ENCODE assay signal across 8 cellular contexts in genomic region chr6:42901538-42901957, GRCh38. TPM values are rescaled to one million over a fixed set of nuclear protein-coding genes. Genes with fewer than 3 reads are reported as not detected.
DNase-seq lines count a peak whose midpoint lies in the region; ATAC-seq, FAIRE-seq and TF ChIP-seq lines count a peak whose summit lies in the region.

No MANE protein-coding gene starts in this region.

- H3K36me3 ChIP-seq in kidney (ENCODE audit: control insufficient read depth in 1 of 2, insufficient read depth in 2 of 2, low read length in 2 of 2), result no peaks in the 10 kb centered on the region

- ATAC-seq in HG03095 (IDR thresholded peaks at IDR 0.05; ENCODE audit: unreplicated experiment), result peak; percentile 72
- ATAC-seq in WTC11, result peak; percentile 98
- no peak for ATAC-seq in HG02884 (IDR thresholded peaks at IDR 0.05; ENCODE audit: unreplicated experiment)

- no peaks in the 10 kb centered on the region for H3K36me3 Mint-ChIP-seq in WTC11

- intact Hi-C loops in kidney (cut with DNase I), result no loop called here

- CTCF ChIA-PET in WTC11 (lab: Charles Lee), result interaction anchor here (0.6 to 3.6 kb wide), 9 partner anchors 10 to 242 kb away, joined by 3 to 19 read pairs (median 4); partner anchors contain the start of genes GNMT, KLC4, MRPL2 and PEX6

- H3K4me1 Mint-ChIP-seq in WTC11, result peaks cover 32% of the 10 kb centered on the region

- H3K4me3 ChIP-seq in cardiac fibroblast (replicated peaks in 1 of 2; ENCODE audit: low read depth in 2 of 2, low read length in 2 of 2) (no peak overlapping the region), kidney (ENCODE audit: low read length in 2 of 2) (peak overlapping the region in 1 of 2 donors; percentile 22)

- H3K4me3 Mint-ChIP-seq in WTC11, result no peak overlapping the region

- no peak overlapping the region for H3K9ac ChIP-seq in kidney (ENCODE audit: low read length in 2 of 2)

- no peaks in the 10 kb centered on the region for H3K9me3 ChIP-seq in kidney (ENCODE audit: control insufficient read depth in 1 of 2, low read length in 2 of 2)

- POLR2A ChIA-PET in WTC11 (lab: Charles Lee), result no interaction called here

- FAIRE-seq in kidney (lab: Jason Lieb, UNC), result peak; percentile 44

- H3K4me1 ChIP-seq in kidney (ENCODE audit: control insufficient read depth in 1 of 2, insufficient read depth in 1 of 2, low read depth in 1 of 2, low read length in 2 of 2), result peaks cover 0 to 2% of the 10 kb centered on the region in 2 donors

- DNase-seq in ELF-1 (ENCODE audit: low read depth, low spot score) (peak; percentile 82), NCI-H226 (peak; percentile 51), WTC11 (ENCODE audit: low spot score) (peak; percentile 68), cardiac fibroblast (ENCODE audit: low read depth in 2 of 2) (peak; percentile 88 to 90), kidney (peak; percentile 82)
- peak; percentile 33 to 53 (median 45) for DNase-seq in stimulated activated CD4-positive, alpha-beta T cell treated with anti-CD3 and anti-CD28 coated beads, Interleukin-1b, Interleukin-23, amount 100 ng/mL, for 24 hours (ENCODE audit: low read depth in 4 of 4, low spot score in 1 of 4)

- H3K27ac ChIP-seq in kidney (ENCODE audit: low read depth in 2 of 2, low read length in 2 of 2), result no peak overlapping the region

- H3K9me3 Mint-ChIP-seq in WTC11, result no peaks in the 10 kb centered on the region

- H3K27me3 Mint-ChIP-seq in WTC11 (ENCODE audit: low read depth), result no peaks in the 10 kb centered on the region; the same call in 1 of the 2 replicates

- TF ChIP-seq CTCF in WTC11 (IDR thresholded peaks at IDR 0.05) (peak; percentile 89), cardiac fibroblast (IDR thresholded peaks at IDR 0.05; ENCODE audit: low read depth, low read length) (peak; percentile 77), kidney (IDR thresholded peaks at IDR 0.05; ENCODE audit: borderline replicate concordance, extremely low read depth, insufficient read depth) (peak; percentile 96)

- H3K27ac Mint-ChIP-seq in WTC11, result peak overlapping the region; percentile 84

TF ChIP-seq in WTC11, 78 proteins besides CTCF, POLR2A, EP300 and RAD21:
- TF ChIP-seq FOXK1 (CRISPR knock-in tag; IDR thresholded peaks at IDR 0.05) (peak; percentile 54; the same call in 1 of the 2 replicates), ZNF416 (CRISPR knock-in tag; IDR thresholded peaks at IDR 0.05) (no peak), ARID4B (CRISPR knock-in tag; IDR thresholded peaks at IDR 0.05; ENCODE audit: borderline replicate concordance) (no peak), ZNF232 (CRISPR knock-in tag; IDR thresholded peaks at IDR 0.05) (no peak), ZNF317 (CRISPR knock-in tag; IDR thresholded peaks at IDR 0.05; ENCODE audit: borderline replicate concordance, low read depth) (no peak), HMGA2 (CRISPR knock-in tag; IDR thresholded peaks at IDR 0.05) (no peak), GABPB1 (CRISPR knock-in tag; IDR thresholded peaks at IDR 0.05) (no peak), SP1 (CRISPR knock-in tag; conservative IDR thresholded peaks at IDR 0.05) (no peak), TEAD1 (CRISPR knock-in tag; IDR thresholded peaks at IDR 0.05) (peak; percentile 50; the same call in 1 of the 2 replicates)
- TF ChIP-seq, protein P1, sequence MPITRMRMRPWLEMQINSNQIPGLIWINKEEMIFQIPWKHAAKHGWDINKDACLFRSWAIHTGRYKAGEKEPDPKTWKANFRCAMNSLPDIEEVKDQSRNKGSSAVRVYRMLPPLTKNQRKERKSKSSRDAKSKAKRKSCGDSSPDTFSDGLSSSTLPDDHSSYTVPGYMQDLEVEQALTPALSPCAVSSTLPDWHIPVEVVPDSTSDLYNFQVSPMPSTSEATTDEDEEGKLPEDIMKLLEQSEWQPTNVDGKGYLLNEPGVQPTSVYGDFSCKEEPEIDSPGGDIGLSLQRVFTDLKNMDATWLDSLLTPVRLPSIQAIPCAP (CRISPR knock-in tag; IDR thresholded peaks at IDR 0.05), result no peak
- TF ChIP-seq, protein P2, sequence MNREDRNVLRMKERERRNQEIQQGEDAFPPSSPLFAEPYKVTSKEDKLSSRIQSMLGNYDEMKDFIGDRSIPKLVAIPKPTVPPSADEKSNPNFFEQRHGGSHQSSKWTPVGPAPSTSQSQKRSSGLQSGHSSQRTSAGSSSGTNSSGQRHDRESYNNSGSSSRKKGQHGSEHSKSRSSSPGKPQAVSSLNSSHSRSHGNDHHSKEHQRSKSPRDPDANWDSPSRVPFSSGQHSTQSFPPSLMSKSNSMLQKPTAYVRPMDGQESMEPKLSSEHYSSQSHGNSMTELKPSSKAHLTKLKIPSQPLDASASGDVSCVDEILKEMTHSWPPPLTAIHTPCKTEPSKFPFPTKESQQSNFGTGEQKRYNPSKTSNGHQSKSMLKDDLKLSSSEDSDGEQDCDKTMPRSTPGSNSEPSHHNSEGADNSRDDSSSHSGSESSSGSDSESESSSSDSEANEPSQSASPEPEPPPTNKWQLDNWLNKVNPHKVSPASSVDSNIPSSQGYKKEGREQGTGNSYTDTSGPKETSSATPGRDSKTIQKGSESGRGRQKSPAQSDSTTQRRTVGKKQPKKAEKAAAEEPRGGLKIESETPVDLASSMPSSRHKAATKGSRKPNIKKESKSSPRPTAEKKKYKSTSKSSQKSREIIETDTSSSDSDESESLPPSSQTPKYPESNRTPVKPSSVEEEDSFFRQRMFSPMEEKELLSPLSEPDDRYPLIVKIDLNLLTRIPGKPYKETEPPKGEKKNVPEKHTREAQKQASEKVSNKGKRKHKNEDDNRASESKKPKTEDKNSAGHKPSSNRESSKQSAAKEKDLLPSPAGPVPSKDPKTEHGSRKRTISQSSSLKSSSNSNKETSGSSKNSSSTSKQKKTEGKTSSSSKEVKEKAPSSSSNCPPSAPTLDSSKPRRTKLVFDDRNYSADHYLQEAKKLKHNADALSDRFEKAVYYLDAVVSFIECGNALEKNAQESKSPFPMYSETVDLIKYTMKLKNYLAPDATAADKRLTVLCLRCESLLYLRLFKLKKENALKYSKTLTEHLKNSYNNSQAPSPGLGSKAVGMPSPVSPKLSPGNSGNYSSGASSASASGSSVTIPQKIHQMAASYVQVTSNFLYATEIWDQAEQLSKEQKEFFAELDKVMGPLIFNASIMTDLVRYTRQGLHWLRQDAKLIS (CRISPR knock-in tag; IDR thresholded peaks at IDR 0.05; ENCODE audit: borderline replicate concordance), result no peak
- TF ChIP-seq, protein P3, sequence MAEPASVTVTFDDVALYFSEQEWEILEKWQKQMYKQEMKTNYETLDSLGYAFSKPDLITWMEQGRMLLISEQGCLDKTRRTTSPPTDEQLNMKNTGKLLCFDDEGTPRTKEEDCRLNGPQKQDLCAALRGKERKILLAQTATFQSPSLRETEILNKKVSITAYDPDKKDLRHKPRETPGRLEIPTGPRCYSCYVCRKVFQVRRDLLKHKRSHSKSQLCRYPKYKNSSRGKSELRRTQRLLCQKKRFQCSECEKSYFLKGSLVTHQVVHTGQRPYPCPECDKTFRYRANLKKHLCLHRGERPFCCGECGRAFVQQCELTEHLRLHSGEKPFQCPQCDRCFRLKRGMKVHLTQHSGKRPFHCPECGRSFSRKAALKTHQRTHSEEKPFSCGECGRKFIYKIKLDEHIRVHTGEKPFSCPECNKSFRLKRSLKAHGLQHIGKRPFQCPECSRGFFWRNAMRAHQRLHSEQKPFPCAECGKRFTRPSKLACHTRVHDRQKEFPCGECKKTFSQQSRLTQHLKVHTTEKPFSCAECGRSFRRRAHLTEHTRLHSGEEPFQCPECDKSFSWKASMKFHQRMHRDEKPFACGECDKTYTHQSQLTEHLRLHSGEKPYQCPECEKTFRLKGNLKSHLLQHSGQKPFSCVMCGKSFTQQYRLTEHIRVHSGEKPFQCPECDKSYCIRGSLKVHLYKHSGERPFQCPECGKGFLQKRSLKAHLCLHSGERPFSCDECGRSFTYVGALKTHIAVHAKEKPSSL (CRISPR knock-in tag; conservative IDR thresholded peaks at IDR 0.05), result no peak

RNA-seq across cellular contexts. Expression of gene PTCRA, which starts 14.3 kb away (rescaled TPM):
- total RNA-seq in WTC11 (2021) (not detected in 3 replicates), kidney (not detected)
- polyA plus RNA-seq in kidney (ENCODE audit: insufficient read depth, low read depth, low replicate concordance), result not detected

RNA-seq across cellular contexts. Expression of gene RPL7L1, which starts 22.1 kb away (rescaled TPM):
- total RNA-seq in WTC11 (2021) (91.4 to 107 TPM (median 93.0 TPM) in 3 replicates), kidney (80.7 TPM)
- 47.0 TPM for polyA plus RNA-seq in kidney (ENCODE audit: insufficient read depth, low read depth, low replicate concordance)

RNA-seq across cellular contexts. Expression of gene CNPY3, which starts 27.7 kb away (rescaled TPM):
- 67.0 to 88.7 TPM (median 86.5 TPM) in 3 replicates for total RNA-seq in WTC11 (2021)
- 49.9 TPM for total RNA-seq in kidney
- 40.1 TPM for polyA plus RNA-seq in kidney (ENCODE audit: insufficient read depth, low read depth, low replicate concordance)

RNA-seq across cellular contexts. Expression of gene GNMT, which starts 59.0 kb away (rescaled TPM):
- total RNA-seq in WTC11 (2021), result 1.6 to 2.7 TPM (median 2.0 TPM) in 3 replicates
- total RNA-seq in kidney, result 0.54 TPM
- polyA plus RNA-seq in kidney (ENCODE audit: insufficient read depth, low read depth, low replicate concordance), result 1.9 TPM
